In genomic region chr2:55721601-55722215, GRCh38 we compare ENCODE assay signal across 1 cellular context.
TF ChIP-seq lines count a peak whose summit lies in the region.

No MANE protein-coding gene starts in this region.

TF ChIP-seq in IMR-90, 13 proteins besides CTCF, POLR2A, EP300 and RAD21:
- TF ChIP-seq, protein P1, sequence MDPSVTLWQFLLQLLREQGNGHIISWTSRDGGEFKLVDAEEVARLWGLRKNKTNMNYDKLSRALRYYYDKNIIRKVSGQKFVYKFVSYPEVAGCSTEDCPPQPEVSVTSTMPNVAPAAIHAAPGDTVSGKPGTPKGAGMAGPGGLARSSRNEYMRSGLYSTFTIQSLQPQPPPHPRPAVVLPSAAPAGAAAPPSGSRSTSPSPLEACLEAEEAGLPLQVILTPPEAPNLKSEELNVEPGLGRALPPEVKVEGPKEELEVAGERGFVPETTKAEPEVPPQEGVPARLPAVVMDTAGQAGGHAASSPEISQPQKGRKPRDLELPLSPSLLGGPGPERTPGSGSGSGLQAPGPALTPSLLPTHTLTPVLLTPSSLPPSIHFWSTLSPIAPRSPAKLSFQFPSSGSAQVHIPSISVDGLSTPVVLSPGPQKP (IDR thresholded peaks at IDR 0.05; ENCODE audit: borderline replicate concordance, low read depth, low read length): no peak
- TF ChIP-seq CEBPB (IDR thresholded peaks at IDR 0.05; ENCODE audit: low read depth, low read length) (peak; percentile 52; the same call in 1 of the 2 replicates), MAFK (IDR thresholded peaks at IDR 0.05; ENCODE audit: low read depth, low read length) (peak; percentile 32)
TF ChIP-seq in IMR-90: peak in this region for 2.
